19 cellular contexts compared by ENCODE assay signal in the genomic region with DNA sequence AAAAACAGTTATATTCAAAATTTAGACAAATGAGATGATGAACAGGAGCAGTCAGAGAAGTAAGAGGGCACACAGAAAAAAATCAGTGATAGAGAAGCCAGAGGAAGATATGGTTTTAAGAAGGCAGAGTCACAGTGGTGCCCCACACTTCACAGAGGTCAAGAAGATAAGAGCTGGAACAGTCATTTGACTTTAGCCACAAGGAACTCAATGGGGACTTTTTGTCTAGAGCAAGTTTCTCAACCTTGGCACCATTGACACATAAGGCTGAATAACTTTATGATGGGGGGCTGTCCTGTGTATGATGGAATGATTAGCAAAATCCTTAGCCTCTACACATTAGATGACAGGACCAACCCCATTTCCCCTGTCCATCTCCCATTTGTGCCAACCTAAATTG.
DNase-seq lines count a peak whose midpoint lies in the region; ATAC-seq lines count a peak whose summit lies in the region.
"Had no signal": no experiment of that assay in that cellular context is flagged by ENCODE, and none has a peak within 500 bp of the region (broad histone marks: within the 10 kb centered on the region; RNA-seq: fewer than 3 reads in every experiment).

No MANE protein-coding gene starts in this region.

- no peak overlapping the region for H4K8ac ChIP-seq in trophoblast cell (ENCODE audit: low read depth, low read length)

- no peaks in the 10 kb centered on the region for H3K27me3 Mint-ChIP-seq in T-helper 2 cell treated with Interferon-gamma antibody and Interleukin-4, amounts not matched to agents 5 μg/mL and 100 μg/mL, for 36 hours (ENCODE audit: low read depth)
- H3K27me3 Mint-ChIP-seq: activated naive CD8-positive, alpha-beta T cell had no signal

- peak overlapping the region; percentile 46 to 56 for H3K27ac Mint-ChIP-seq in activated naive CD4-positive, alpha-beta T cell treated with anti-CD3 and anti-CD28 coated beads, Interleukin-2, amount 50 U/mL, for 72 hours
- no peak overlapping the region for H3K27ac Mint-ChIP-seq in T-helper 2 cell treated with Interferon-gamma antibody and Interleukin-4, amounts not matched to agents 5 μg/mL and 100 μg/mL, for 36 hours

- H3K27me3 ChIP-seq in trophoblast cell (ENCODE audit: insufficient read depth, low read length), result no peaks in the 10 kb centered on the region
- H3K27me3 ChIP-seq: breast epithelium, hepatocyte, tibial artery had no signal

- H2AFZ ChIP-seq in trophoblast cell (ENCODE audit: insufficient read depth, low read length, poor library complexity), result no peak overlapping the region
- H2AFZ ChIP-seq: hepatocyte had no signal

- ATAC-seq in activated naive CD4-positive, alpha-beta T cell treated with anti-CD3 and anti-CD28 coated beads, Interleukin-2, amount 50 U/mL, for 72 hours, result peak in 1 of 2 donors; percentile 89
- ATAC-seq in HG02642 (IDR thresholded peaks at IDR 0.05; ENCODE audit: poor library complexity, unreplicated experiment) (peak; percentile 79), HG03175 (IDR thresholded peaks at IDR 0.05; ENCODE audit: unreplicated experiment) (no peak)
- ATAC-seq: A549 had no signal

- peaks cover 14 to 35% of the 10 kb centered on the region in 2 donors for H3K9me3 Mint-ChIP-seq in activated naive CD4-positive, alpha-beta T cell treated with anti-CD3 and anti-CD28 coated beads, Interleukin-2, amount 50 U/mL, for 72 hours
- H3K9me3 Mint-ChIP-seq in T-helper 2 cell treated with Interferon-gamma antibody and Interleukin-4, amounts not matched to agents 5 μg/mL and 100 μg/mL, for 36 hours, result peaks cover 12% of the 10 kb centered on the region

- H2AK5ac ChIP-seq in trophoblast cell (ENCODE audit: low read length), result no peak overlapping the region

- no peak overlapping the region for H4K91ac ChIP-seq in trophoblast cell (ENCODE audit: low read depth, low read length)

- no peak overlapping the region for H3K18ac ChIP-seq in trophoblast cell (ENCODE audit: low read length)

- H3K9me3 ChIP-seq in trophoblast cell (ENCODE audit: insufficient read depth, low read depth, low read length), result no peaks in the 10 kb centered on the region
- H3K9me3 ChIP-seq: A549, breast epithelium, tibial artery had no signal

- H3K79me1 ChIP-seq in trophoblast cell (ENCODE audit: low read length), result no peaks in the 10 kb centered on the region

- peaks cover 18% of the 10 kb centered on the region for H3K4me1 Mint-ChIP-seq in T-helper 2 cell treated with Interferon-gamma antibody and Interleukin-4, amounts not matched to agents 5 μg/mL and 100 μg/mL, for 36 hours (ENCODE audit: low read depth)
- H3K4me1 Mint-ChIP-seq: CD14-positive monocyte had no signal

- H4K12ac ChIP-seq in trophoblast cell (ENCODE audit: low read depth, low read length), result no peak overlapping the region

- no peak overlapping the region for H3K27ac ChIP-seq in trophoblast cell (ENCODE audit: low read depth, low read length)
- H3K27ac ChIP-seq: A549, breast epithelium, hepatocyte, tibial artery had no signal

- H3K4me2 ChIP-seq in trophoblast cell (ENCODE audit: low read length), result no peak overlapping the region
- H3K4me2 ChIP-seq: A549, hepatocyte had no signal

- H3K36me3 Mint-ChIP-seq in activated naive CD4-positive, alpha-beta T cell treated with anti-CD3 and anti-CD28 coated beads, Interleukin-2, amount 50 U/mL, for 72 hours, result peaks cover 9% of the 10 kb centered on the region in 2 donors
- H3K36me3 Mint-ChIP-seq in T-helper 2 cell treated with Interferon-gamma antibody and Interleukin-4, amounts not matched to agents 5 μg/mL and 100 μg/mL, for 36 hours (ENCODE audit: low read depth), result peaks cover 7% of the 10 kb centered on the region
- H3K36me3 Mint-ChIP-seq: CD14-positive monocyte had no signal

- no peaks in the 10 kb centered on the region for H3K4me1 ChIP-seq in trophoblast cell (ENCODE audit: control insufficient read depth in 1 of 2, insufficient read depth in 2 of 2, low read length in 2 of 2)
- H3K4me1 ChIP-seq: A549, breast epithelium had no signal

- no peak overlapping the region for H3K4me3 ChIP-seq in trophoblast cell (ENCODE audit: low read depth, low read length)
- H3K4me3 ChIP-seq: A549, breast epithelium, hepatocyte, tibial artery had no signal

- no peak overlapping the region for H3K14ac ChIP-seq in trophoblast cell (ENCODE audit: low read length)

- H2BK5ac ChIP-seq in trophoblast cell (ENCODE audit: low read depth, low read length, poor library complexity), result no peak overlapping the region

- no peaks in the 10 kb centered on the region for H3K36me3 ChIP-seq in trophoblast cell (ENCODE audit: control insufficient read depth in 1 of 2, insufficient read depth in 2 of 2, low read length in 2 of 2)
- H3K36me3 ChIP-seq: breast epithelium, tibial artery had no signal

- no peak overlapping the region for H3K4ac ChIP-seq in trophoblast cell (ENCODE audit: low read depth, low read length)

- no peak overlapping the region for H2BK120ac ChIP-seq in trophoblast cell (ENCODE audit: insufficient read depth, low read length, poor library complexity)

- no peaks in the 10 kb centered on the region for H3K79me2 ChIP-seq in trophoblast cell (ENCODE audit: control insufficient read depth, insufficient read depth, low read length, poor library complexity)
- H3K79me2 ChIP-seq: hepatocyte had no signal

- H3K23ac ChIP-seq in trophoblast cell (ENCODE audit: low read length), result no peak overlapping the region

- no peak overlapping the region for H3K9ac ChIP-seq in trophoblast cell (ENCODE audit: low read length)

- no peak overlapping the region for H2BK12ac ChIP-seq in trophoblast cell (ENCODE audit: low read length)

- H3K4me3 Mint-ChIP-seq in T-helper 2 cell treated with Interferon-gamma antibody and Interleukin-4, amounts not matched to agents 5 μg/mL and 100 μg/mL, for 36 hours, result no peak overlapping the region
- H3K4me3 Mint-ChIP-seq: activated naive CD8-positive, alpha-beta T cell; CD14-positive monocyte had no signal

- DNase-seq in activated naive CD4-positive, alpha-beta T cell treated with anti-CD3 and anti-CD28 coated beads, Interleukin-2, amount 50 U/mL, for 72 hours (ENCODE audit: low spot score in 2 of 2), result no peak
- no peak for DNase-seq in activated naive CD4-positive, alpha-beta T cell treated with anti-CD3 and anti-CD28 coated beads, Interleukin-2, amount 50 U/mL, for 16 hours
- DNase-seq in T-helper 2 cell treated with Interferon-gamma antibody and Interleukin-4, amounts not matched to agents 5 μg/mL and 100 μg/mL, for 36 hours (ENCODE audit: low spot score), result peak; percentile 35
- DNase-seq in NCI-H345 treated with DMSO at 0.1 percent for 48 hours (lab: John Stamatoyannopoulos, UW; ENCODE audit: unreplicated experiment), result no peak
- no peak for DNase-seq in trophoblast cell
- no peak for DNase-seq in COLO829 (ENCODE audit: low spot score)
- DNase-seq: activated CD4-positive, CD25-positive, alpha-beta regulatory T cell treated with anti-CD3 and anti-CD28 coated beads, Interleukin-2, amount 50 U/mL, for 72 hours; KG1; NCI-H1105; NCI-H2227 treated with DMSO at 0.1 percent for 48 hours; SHP77; tibial artery had no signal
